Comparison of ENCODE assay signal across 11 cellular contexts in the genomic region with DNA sequence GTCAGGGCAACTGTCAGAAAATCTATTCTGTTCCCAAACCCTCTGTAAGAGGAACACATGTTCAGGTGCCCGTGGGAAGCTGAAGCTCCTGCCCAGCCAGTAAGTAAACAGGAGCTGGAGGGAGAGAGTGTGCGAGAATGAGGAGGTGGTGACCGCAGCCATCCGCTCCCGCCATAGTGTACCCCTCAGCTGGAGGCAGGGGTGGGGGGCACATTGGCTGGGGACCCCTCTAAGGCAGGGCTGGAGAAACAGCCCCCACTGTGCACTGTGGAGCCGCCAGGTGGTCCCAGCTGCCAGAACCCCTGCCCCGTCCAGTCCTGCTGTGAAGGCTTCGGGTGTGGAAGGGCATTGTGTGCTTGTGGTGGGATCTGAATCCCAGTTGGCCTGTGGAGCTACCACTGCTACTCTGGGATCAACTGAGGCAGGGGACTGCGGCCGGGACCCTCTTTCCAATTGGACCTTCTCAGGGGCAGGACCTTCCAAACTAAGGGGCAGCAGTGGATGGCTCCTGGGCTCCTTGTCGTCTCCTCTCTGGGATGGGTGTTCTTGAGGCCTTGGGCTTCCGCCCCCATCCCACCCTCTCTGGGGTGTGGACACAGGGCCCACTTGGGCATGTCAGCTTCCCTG.
"Had no signal": no experiment of that assay in that cellular context is flagged by ENCODE, and none has a peak within 500 bp of the region (broad histone marks: within the 10 kb centered on the region; RNA-seq: fewer than 3 reads in every experiment).

No MANE protein-coding gene starts in this region.

- H3K27ac Mint-ChIP-seq: activated naive CD4-positive, alpha-beta T cell treated with anti-CD3 and anti-CD28 coated beads, Interleukin-2, amount 10 ng/mL, durations not matched to agents 7 days and 5 days; stimulated activated naive CD8-positive, alpha-beta T cell treated with anti-CD3 and anti-CD28 coated beads, Interleukin-15, Interleukin-2, amounts not matched to agents 100 ng/mL and 50 ng/mL, for 24 hours had no signal

- H3K9me3 Mint-ChIP-seq: activated naive CD4-positive, alpha-beta T cell treated with anti-CD3 and anti-CD28 coated beads, Interleukin-2, amount 10 ng/mL, durations not matched to agents 7 days and 5 days; mesothelial cell of epicardium; stimulated activated naive CD8-positive, alpha-beta T cell treated with anti-CD3 and anti-CD28 coated beads, Interleukin-15, Interleukin-2, amounts not matched to agents 100 ng/mL and 50 ng/mL, for 24 hours; type B pancreatic cell had no signal

- H3K9me3 ChIP-seq: esophagus muscularis mucosa, left lung, neutrophil had no signal

- H3K4me3 Mint-ChIP-seq: activated naive CD4-positive, alpha-beta T cell treated with anti-CD3 and anti-CD28 coated beads, Interleukin-2, amount 10 ng/mL, durations not matched to agents 7 days and 5 days; mesothelial cell of epicardium; stimulated activated naive CD8-positive, alpha-beta T cell treated with anti-CD3 and anti-CD28 coated beads, Interleukin-15, Interleukin-2, amounts not matched to agents 100 ng/mL and 50 ng/mL, for 24 hours; type B pancreatic cell had no signal

- H3K36me3 Mint-ChIP-seq: activated naive CD4-positive, alpha-beta T cell treated with anti-CD3 and anti-CD28 coated beads, Interleukin-2, amount 10 ng/mL, durations not matched to agents 7 days and 5 days; mesothelial cell of epicardium had no signal

- DNase-seq: activated CD4-positive, alpha-beta T cell treated with anti-CD3 and anti-CD28 coated beads for 1 hour; activated CD4-positive, alpha-beta T cell treated with anti-CD3 and anti-CD28 coated beads, Interleukin-2, amount 50 U/mL, for 4 hours; activated naive CD4-positive, alpha-beta T cell treated with anti-CD3 and anti-CD28 coated beads, Interleukin-2, amount 10 ng/mL, durations not matched to agents 7 days and 5 days; hypothalamus; left lung had no signal

- H3K4me1 Mint-ChIP-seq: activated naive CD4-positive, alpha-beta T cell treated with anti-CD3 and anti-CD28 coated beads, Interleukin-2, amount 10 ng/mL, durations not matched to agents 7 days and 5 days had no signal

- H3K4me3 ChIP-seq: esophagus muscularis mucosa, left lung, SK-N-MC had no signal

- H3K36me3 ChIP-seq: esophagus muscularis mucosa, left lung, neutrophil had no signal

- H3K27ac ChIP-seq: esophagus muscularis mucosa, neutrophil, SK-N-MC had no signal

- H3K27me3 ChIP-seq: esophagus muscularis mucosa had no signal
